ENCODE assay signal across 8 cellular contexts in genomic region chr3:150763841-150764483, GRCh38. TPM values are rescaled to one million over a fixed set of nuclear protein-coding genes. Genes with fewer than 3 reads are reported as not detected.
A peak's percentile ranks its signal among the peaks of the same experiment; 100 is the strongest.
DNase-seq lines count a peak whose midpoint lies in the region; ATAC-seq and TF ChIP-seq lines count a peak whose summit lies in the region.

No MANE protein-coding gene starts in this region.

- H3K36me3 ChIP-seq in IMR-90 (ENCODE audit: control insufficient read depth, insufficient read depth, low read length) (0 out of 2 replicates have a peak, but pooled peaks cover 3% of the 10 kb centered on the region), SJSA1 (peaks cover 14% of the 10 kb centered on the region), brain microvascular endothelial cell (replicated peaks) (no peaks in the 10 kb centered on the region), iPS DF 6.9 (ENCODE audit: control insufficient read depth, insufficient read depth, low read length) (no peaks in the 10 kb centered on the region; the same call in 1 of the 2 replicates)

- peak overlapping the region; percentile 85 for H3K56ac ChIP-seq in IMR-90 (ENCODE audit: extremely low read depth, insufficient read depth, low read length)

- H3K27ac ChIP-seq in IMR-90 (ENCODE audit: insufficient read depth, low read length) (peak overlapping the region; percentile 86), SJSA1 (peak overlapping the region; percentile 93), brain microvascular endothelial cell (peak overlapping the region; percentile 92), iPS DF 6.9 (ENCODE audit: low read length) (no peak overlapping the region)

- H3K4me3 ChIP-seq in IMR-90 (ENCODE audit: insufficient read depth, low read depth, low read length) (peak overlapping the region; percentile 98), SJSA1 (peak overlapping the region; percentile 99), brain microvascular endothelial cell (ENCODE audit: low read depth, low read length) (peak overlapping the region; percentile 91), iPS DF 6.9 (ENCODE audit: low read length) (peak overlapping the region; percentile 91; the same call in 1 of the 2 replicates)

- H2BK15ac ChIP-seq in IMR-90 (ENCODE audit: low read depth, low read length) = peak overlapping the region; percentile 84

- H4K20me1 ChIP-seq in IMR-90 (ENCODE audit: insufficient read depth, low read length) = peaks cover 30% of the 10 kb centered on the region; the same call in 1 of the 2 replicates

- peaks cover 0 to 29% of the 10 kb centered on the region in 2 experiments; a peak in 2 of 4 replicates for H3K79me1 ChIP-seq in IMR-90 (ENCODE audit: low read depth in 1 of 2, low read length in 2 of 2)

- peak overlapping the region; percentile 96 for H3K4ac ChIP-seq in IMR-90 (ENCODE audit: low read depth, low read length)

- peak overlapping the region; percentile 88 for H2AK9ac ChIP-seq in IMR-90 (replicated peaks; ENCODE audit: low read depth, low read length, poor library complexity)

- H3K27me3 ChIP-seq in IMR-90 (ENCODE audit: control insufficient read depth, insufficient read depth, low read length) (no peaks in the 10 kb centered on the region), SJSA1 (replicated peaks) (no peaks in the 10 kb centered on the region), brain microvascular endothelial cell (replicated peaks) (no peaks in the 10 kb centered on the region), iPS DF 6.9 (ENCODE audit: control insufficient read depth, insufficient read depth, low read length) (peaks cover 2% of the 10 kb centered on the region; the same call in 1 of the 2 replicates)

- peak overlapping the region; percentile 89 for H3K4me2 ChIP-seq in IMR-90 (ENCODE audit: low read depth, low read length)

- intact Hi-C loops in IMR-90 (cut with micrococcal nuclease) = loop anchor here (2.0 to 10.0 kb wide), 3 partner anchors 43 to 521 kb away; partner anchors contain the start of gene SELENOT

- peak overlapping the region; percentile 74; the same call in 1 of the 2 replicates for H2BK20ac ChIP-seq in IMR-90 (ENCODE audit: low read depth, low read length)

- in situ Hi-C loops in IMR-90 (cut with MboI; ENCODE audit: low sequenced_read_pairs) = no loop called here
- in situ Hi-C loops in brain microvascular endothelial cell (cut with HindIII; ENCODE audit: low pct_ligation_motif_present, low sequenced_read_pairs) = no loop called here

- peak; percentile 54 for TF ChIP-seq CTCF in IMR-90 (conservative IDR thresholded peaks at IDR 0.05; ENCODE audit: low read depth, low read length)
- TF ChIP-seq CTCF in brain microvascular endothelial cell (IDR thresholded peaks at IDR 0.05; ENCODE audit: low read depth, low read length, missing control alignments) = peak; percentile 69

- H3K9me1 ChIP-seq in IMR-90 (ENCODE audit: insufficient read depth, low read length) = peaks cover 6% of the 10 kb centered on the region; the same call in 1 of the 2 replicates

- H2BK5ac ChIP-seq in IMR-90 (ENCODE audit: low read depth, low read length, poor library complexity, severe bottlenecking) = peak overlapping the region; percentile 81

- H3K14ac ChIP-seq in IMR-90 (replicated peaks; ENCODE audit: low read depth, low read length) = peak overlapping the region; percentile 97

- H4K5ac ChIP-seq in IMR-90 (ENCODE audit: low read depth, low read length) = peak overlapping the region; percentile 86

- DNase-seq in DMS53 (lab: John Stamatoyannopoulos, UW) = peak; percentile 82
- DNase-seq in IMR-90 = peak; percentile 54
- peak in 1 of 2 experiments; percentile 61 for DNase-seq in SJSA1 (ENCODE audit: low read depth in 1 of 2, low spot score in 2 of 2)
- no peak for DNase-seq in brain microvascular endothelial cell
- DNase-seq in iPS DF 6.9 (ENCODE audit: low read depth, low spot score) = no peak
- DNase-seq in retina = peak; percentile 89
- no peak for DNase-seq in OCI-M2 (lab: John Stamatoyannopoulos, UW; ENCODE audit: unreplicated experiment)

- peak overlapping the region; percentile 78 to 95 for H4K8ac ChIP-seq in IMR-90 (ENCODE audit: low read depth in 2 of 2, low read length in 2 of 2)

- peak; percentile 43; the same call in 1 of the 2 replicates for TF ChIP-seq RAD21 in IMR-90 (IDR thresholded peaks at IDR 0.05; ENCODE audit: low read length)

- H3K18ac ChIP-seq in IMR-90 (ENCODE audit: low read depth, low read length) = peak overlapping the region; percentile 90

- H3K4me1 ChIP-seq in IMR-90 (ENCODE audit: control insufficient read depth, insufficient read depth, low read length) (peaks cover 9% of the 10 kb centered on the region; the same call in 1 of the 2 replicates), SJSA1 (replicated peaks) (peaks cover 46% of the 10 kb centered on the region), iPS DF 6.9 (ENCODE audit: control insufficient read depth, insufficient read depth, low read length) (peaks cover 4% of the 10 kb centered on the region; the same call in 1 of the 2 replicates)

- H3K9me3 ChIP-seq in IMR-90 (ENCODE audit: control insufficient read depth, insufficient read depth, low read length) = no peaks in the 10 kb centered on the region
- H3K9me3 ChIP-seq in SJSA1 (replicated peaks) = no peaks in the 10 kb centered on the region
- H3K9me3 ChIP-seq in iPS DF 6.9 (ENCODE audit: control insufficient read depth, insufficient read depth, low read length) = no peaks in the 10 kb centered on the region

- H2AFZ ChIP-seq in IMR-90 (replicated peaks; ENCODE audit: low read length, poor library complexity) = peak overlapping the region; percentile 86

- H4K91ac ChIP-seq in IMR-90 (ENCODE audit: insufficient read depth, low read depth, low read length) = peak overlapping the region; percentile 90

- peak overlapping the region; percentile 14; the same call in 1 of the 2 replicates for H2AK5ac ChIP-seq in IMR-90 (ENCODE audit: low read depth, low read length)

- H3K9ac ChIP-seq in IMR-90 (ENCODE audit: low read depth, low read length) = peak overlapping the region; percentile 83

- no peak for TF ChIP-seq POLR2A in IMR-90 (IDR thresholded peaks at IDR 0.05; ENCODE audit: low read depth, low read length)

- CTCF ChIA-PET in IMR-90 (lab: Yijun Ruan, JAX) = interaction anchor here (1.0 to 1.7 kb wide), 4 partner anchors 13 to 378 kb away, joined by 3 to 5 read pairs (median 4); no protein-coding TSS in a partner anchor

- POLR2A ChIA-PET in IMR-90 (lab: Charles Lee; ENCODE audit: unreplicated experiment) = interaction anchor here (0.6 to 1.9 kb wide), 3 partner anchors 11 to 55 kb away, joined by 4 to 6 read pairs (median 4); no protein-coding TSS in a partner anchor

- dilution Hi-C loops in IMR-90 (cut with HindIII; ENCODE audit: low sequenced_read_pairs, unreplicated experiment) = no loop called here

- peak overlapping the region; percentile 89 for H2BK120ac ChIP-seq in IMR-90 (ENCODE audit: low read depth, low read length)

- peak overlapping the region; percentile 97 for H3K23ac ChIP-seq in IMR-90 (ENCODE audit: low read depth, low read length)

- WGBS in IMR-90 (ENCODE audit: extremely low coverage in 2 of 2, insufficient read length in 1 of 2), 2 experiments = 5% methylated on average over 20 of the region's 27 CpGs; no CpG with 5 or more reads in 1 of the 2 experiments
- WGBS in iPS DF 6.9 (ENCODE audit: insufficient coverage, insufficient read length) = no CpG with 5 or more reads among the region's 27 CpGs

- BruUV-seq in IMR-90 (replicated peaks; lab: Mats Ljungman, UMichigan) = TSS peak; percentile 76

- ATAC-seq in GM21367 (IDR thresholded peaks at IDR 0.05; ENCODE audit: unreplicated experiment) (peak; percentile 9), IMR-90 (ENCODE audit: low read depth) (peak; percentile 50)

TF ChIP-seq in IMR-90, 13 proteins besides CTCF, POLR2A, EP300 and RAD21:
- TF ChIP-seq MXI1 (IDR thresholded peaks at IDR 0.05; ENCODE audit: borderline replicate concordance, low read depth, low read length) (no peak), SMC3 (IDR thresholded peaks at IDR 0.05; ENCODE audit: low read depth, low read length) (0 out of 2 replicates have a peak, but pooled peaks have one; percentile 18)

RNA-seq across cellular contexts. Expression of gene SIAH2, which starts 1.0 kb away (rescaled TPM):
- total RNA-seq in IMR-90 (2012; rRNA removed) = 24.7 and 26.1 TPM in 2 replicates
- 61.8 and 78.2 TPM in 2 replicates for polyA plus RNA-seq in IMR-90 (2012; rRNA removed)
- polyA plus RNA-seq in IMR-90 (2012; cell fraction: cytosol; rRNA removed) = 10.3 and 19.5 TPM in 2 replicates
- polyA plus RNA-seq in IMR-90 (2012; cell fraction: nucleus; rRNA removed; ENCODE audit: low replicate concordance) = 16.8 and 18.9 TPM in 2 replicates
- 22.7 and 24.6 TPM in 2 replicates for total RNA-seq in SJSA1 (2014; rRNA removed; shearing (Covaris generic))

Comparison
In these comparisons a context has a peak if more than half of its experiments do, and no peak if none do; other contexts are left out.
1. DNase-seq: peak in DMS53 (single experiment), IMR-90 (single experiment) and retina (single experiment); none in brain microvascular endothelial cell (single experiment), iPS DF 6.9 (single experiment) and OCI-M2 (single experiment).
2. Peak in every context shown above with its lines, with median percentiles within 50 percentile points of each other: H3K4me3 ChIP-seq.